ENCODE assay signal across 24 cellular contexts in the genomic region with DNA sequence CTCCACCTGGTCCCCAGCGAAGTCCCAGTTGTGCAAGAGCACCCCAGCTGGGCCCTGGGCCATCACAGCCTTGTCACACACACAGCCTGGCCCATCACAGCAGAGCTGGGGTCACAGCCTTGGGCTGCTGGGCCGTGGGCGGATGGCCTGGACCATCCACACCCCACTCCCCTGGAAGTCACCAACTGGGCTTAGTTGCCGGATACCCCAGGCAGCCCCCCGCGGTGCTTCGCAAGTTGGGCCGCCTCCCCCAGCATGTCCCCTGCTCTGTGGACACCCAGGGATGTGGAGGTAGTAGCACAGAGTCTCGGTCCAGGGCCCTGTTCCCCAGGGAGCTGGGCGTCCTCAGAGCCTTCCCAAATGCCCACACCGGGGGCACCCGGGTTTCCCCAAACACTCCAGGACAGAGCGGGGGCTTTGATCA. TPM values are rescaled to one million over a fixed set of nuclear protein-coding genes. Genes with fewer than 3 reads are reported as not detected.
DNase-seq lines count a peak whose midpoint lies in the region; ATAC-seq and TF ChIP-seq lines count a peak whose summit lies in the region.
"Had no signal": no experiment of that assay in that cellular context is flagged by ENCODE, and none has a peak within 500 bp of the region (broad histone marks: within the 10 kb centered on the region; RNA-seq: fewer than 3 reads in every experiment).

No MANE protein-coding gene starts in this region.

- H3K9me3 ChIP-seq in SK-N-SH (no peaks in the 10 kb centered on the region), trophoblast cell (ENCODE audit: insufficient read depth, low read depth, low read length) (no peaks in the 10 kb centered on the region)

- CTCF ChIA-PET in SK-N-SH (lab: Yijun Ruan, JAX), result no interaction called here

- H3K4me1 ChIP-seq in SK-N-SH (ENCODE audit: control insufficient read depth in 1 of 2, insufficient read depth in 2 of 2, low read depth in 1 of 2, low read length in 1 of 2) (peaks cover 0 to 23% of the 10 kb centered on the region in 2 experiments; a peak in 1 of 4 replicates), trophoblast cell (ENCODE audit: control insufficient read depth in 1 of 2, insufficient read depth in 2 of 2, low read length in 2 of 2) (peaks cover 29 to 33% of the 10 kb centered on the region in 2 experiments)

- H3K27ac ChIP-seq in SK-N-SH (ENCODE audit: low read depth in 2 of 2, low read length in 1 of 2) (no peak overlapping the region), trophoblast cell (ENCODE audit: low read depth, low read length) (no peak overlapping the region)

- H2BK120ac ChIP-seq in trophoblast cell (ENCODE audit: insufficient read depth, low read length, poor library complexity), result peak overlapping the region; percentile 57

- H3K36me3 ChIP-seq in SK-N-SH (replicated peaks in 1 of 2; ENCODE audit: control insufficient read depth in 1 of 2, insufficient read depth in 2 of 2, low read length in 1 of 2) (peaks cover 0 to 25% of the 10 kb centered on the region in 2 experiments), trophoblast cell (ENCODE audit: control insufficient read depth in 1 of 2, insufficient read depth in 2 of 2, low read length in 2 of 2) (peaks cover 39 to 40% of the 10 kb centered on the region in 2 experiments)

- no peak overlapping the region for H2AFZ ChIP-seq in SK-N-SH (ENCODE audit: low read depth)
- H2AFZ ChIP-seq in trophoblast cell (ENCODE audit: insufficient read depth, low read length, poor library complexity), result no peak overlapping the region

- H3F3A ChIP-seq in SK-N-SH (replicated peaks; ENCODE audit: insufficient read depth), result no peaks in the 10 kb centered on the region

- peak overlapping the region; percentile 33 for H2BK5ac ChIP-seq in trophoblast cell (ENCODE audit: low read depth, low read length, poor library complexity)

- peak overlapping the region; percentile 49 for H4K91ac ChIP-seq in trophoblast cell (ENCODE audit: low read depth, low read length)

- ATAC-seq in SK-N-SH treated with all-trans-retinoic acid at 6 μM for 48 hours (no peak), GM18867 (IDR thresholded peaks at IDR 0.05; ENCODE audit: unreplicated experiment) (no peak), GM21529 (IDR thresholded peaks at IDR 0.05; ENCODE audit: unreplicated experiment) (no peak)

- in situ Hi-C loops in GM13977 (cut with MboI; ENCODE audit: low pct_unique_long_range_greater_than_20kb, low sequenced_read_pairs, unreplicated experiment), result no loop called here

- TF ChIP-seq EP300 in SK-N-SH (IDR thresholded peaks at IDR 0.05; ENCODE audit: borderline replicate concordance in 1 of 2, low read depth in 1 of 2, low read length in 1 of 2), result no peak

- H4K12ac ChIP-seq in trophoblast cell (ENCODE audit: low read depth, low read length), result no peak overlapping the region

- no peaks in the 10 kb centered on the region for H3K9me2 ChIP-seq in SK-N-SH

- H3K9ac ChIP-seq in SK-N-SH (no peak overlapping the region), trophoblast cell (ENCODE audit: low read length) (peak overlapping the region; percentile 30)
- H3K9ac ChIP-seq: BLaER1 treated with 17β-estradiol and CSF1 and Interleukin-3, amounts not matched to agents 10 nM and 100 nM had no signal

- H3K4me3 ChIP-seq in SK-N-SH (ENCODE audit: low read depth in 2 of 2, low read length in 1 of 2), result no peak overlapping the region
- H3K4me3 ChIP-seq in trophoblast cell (ENCODE audit: low read depth, low read length), result no peak overlapping the region
- H3K4me3 ChIP-seq: BLaER1 treated with 17β-estradiol and CSF1 and Interleukin-3, amounts not matched to agents 10 nM and 100 nM had no signal

- H3K27ac Mint-ChIP-seq in chondrocyte (ENCODE audit: unreplicated experiment), result no peak overlapping the region

- H2BK12ac ChIP-seq in trophoblast cell (ENCODE audit: low read length), result peak overlapping the region; percentile 92

- H3K4me2 ChIP-seq in SK-N-SH, result no peak overlapping the region
- no peak overlapping the region for H3K4me2 ChIP-seq in trophoblast cell (ENCODE audit: low read length)
- H3K4me2 ChIP-seq: BLaER1 treated with 17β-estradiol and CSF1 and Interleukin-3, amounts not matched to agents 10 nM and 100 nM had no signal

- H3K27me3 ChIP-seq in SK-N-SH (ENCODE audit: insufficient read depth), result no peaks in the 10 kb centered on the region
- H3K27me3 ChIP-seq in trophoblast cell (ENCODE audit: insufficient read depth, low read length), result no peaks in the 10 kb centered on the region

- H3K23ac ChIP-seq in trophoblast cell (ENCODE audit: low read length), result no peak overlapping the region

- no peaks in the 10 kb centered on the region for H4K20me1 ChIP-seq in SK-N-SH (ENCODE audit: insufficient read depth)

- POLR2A ChIA-PET in SK-N-SH (lab: Yijun Ruan, JAX), result no interaction called here

- H3K14ac ChIP-seq in trophoblast cell (ENCODE audit: low read length), result peak overlapping the region; percentile 69

- H3K79me2 ChIP-seq in SK-N-SH (ENCODE audit: insufficient read depth) (no peaks in the 10 kb centered on the region), trophoblast cell (ENCODE audit: control insufficient read depth, insufficient read depth, low read length, poor library complexity) (peaks cover 15% of the 10 kb centered on the region)

- no peaks in the 10 kb centered on the region for H3K36me3 Mint-ChIP-seq in chondrocyte (ENCODE audit: low read depth)

- H3K4ac ChIP-seq in trophoblast cell (ENCODE audit: low read depth, low read length), result peak overlapping the region; percentile 31

- TF ChIP-seq CTCF in SK-N-SH (IDR thresholded peaks at IDR 0.05), result no peak
- no peak for TF ChIP-seq CTCF in GM13977 (IDR thresholded peaks at IDR 0.05; ENCODE audit: extremely low read depth, insufficient read depth, missing control alignments)
- no peak for TF ChIP-seq CTCF in chondrocyte (IDR thresholded peaks at IDR 0.05)

- peak overlapping the region; percentile 86 for H2AK5ac ChIP-seq in trophoblast cell (ENCODE audit: low read length)

- peak; percentile 22 for DNase-seq in SK-N-SH
- DNase-seq in GM13977 (ENCODE audit: low spot score), result peak; percentile 21
- DNase-seq in chondrocyte (ENCODE audit: low spot score), result peak; percentile 83
- no peak for DNase-seq in trophoblast cell
- DNase-seq in HCEC 1CT, result no peak
- DNase-seq: CD4-positive, alpha-beta memory T cell; COR-L47; DMS 273 treated with DMSO at 0.1 percent for 48 hours; DMS79; EL; GDM1; KBM-7; MM.1S; NCI-H1694; NCI-H2029 treated with DMSO at 0.1 percent for 48 hours; NCI-H526 treated with DMSO at 0.1 percent for 48 hours; Right ventricle myocardium superior; RPMI8226 had no signal

- no peak for TF ChIP-seq RAD21 in SK-N-SH (IDR thresholded peaks at IDR 0.05; ENCODE audit: low read length)

- H4K8ac ChIP-seq in trophoblast cell (ENCODE audit: low read depth, low read length), result peak overlapping the region; percentile 25

- 100% methylated on average over 4 of the region's 13 CpGs for WGBS in SK-N-SH (ENCODE audit: low lambda C conversion rate)
- no CpG with 5 or more reads among the region's 13 CpGs for WGBS in trophoblast cell (ENCODE audit: extremely low coverage, insufficient coverage, insufficient read length)

- H3K4me3 Mint-ChIP-seq in chondrocyte (ENCODE audit: unreplicated experiment), result no peak overlapping the region
- H3K4me3 Mint-ChIP-seq: CD4-positive, alpha-beta memory T cell had no signal

- H3K9me3 Mint-ChIP-seq in chondrocyte (ENCODE audit: low read depth), result no peaks in the 10 kb centered on the region
- H3K9me3 Mint-ChIP-seq: CD4-positive, alpha-beta memory T cell had no signal

- H3K4me1 Mint-ChIP-seq in chondrocyte (ENCODE audit: low read depth), result peaks cover under 1% of the 10 kb centered on the region

- no peaks in the 10 kb centered on the region for H3K27me3 Mint-ChIP-seq in chondrocyte (ENCODE audit: low read depth)
- H3K27me3 Mint-ChIP-seq: CD4-positive, alpha-beta memory T cell had no signal

- H3K79me1 ChIP-seq in trophoblast cell (ENCODE audit: low read length), result peaks cover 42% of the 10 kb centered on the region

- peak overlapping the region; percentile 43 for H3K18ac ChIP-seq in trophoblast cell (ENCODE audit: low read length)

TF ChIP-seq in SK-N-SH, 30 proteins besides CTCF, POLR2A, EP300 and RAD21 (continues in another document):
- no peak for TF ChIP-seq SIN3A (IDR thresholded peaks at IDR 0.05; ENCODE audit: borderline replicate concordance, low read depth, low read length)

TF ChIP-seq in SK-N-SH treated with all-trans-retinoic acid at 6 μM for 48 hours, 23 proteins besides CTCF, POLR2A, EP300 and RAD21 (continues in another document):
- TF ChIP-seq ZNF70 (CRISPR knock-in tag; IDR thresholded peaks at IDR 0.05), result no peak
- TF ChIP-seq ZNF565 (CRISPR knock-in tag; conservative IDR thresholded peaks at IDR 0.05; ENCODE audit: low read depth), result no peak
- TF ChIP-seq PPARA (CRISPR knock-in tag; IDR thresholded peaks at IDR 0.05; ENCODE audit: borderline replicate concordance), result no peak
- TF ChIP-seq ZC3H10 (CRISPR knock-in tag; IDR thresholded peaks at IDR 0.05), result no peak
- no peak for TF ChIP-seq CSDC2 (CRISPR knock-in tag; IDR thresholded peaks at IDR 0.05)
- no peak for TF ChIP-seq ZFP30 (CRISPR knock-in tag; IDR thresholded peaks at IDR 0.05)
- TF ChIP-seq BACH2 (CRISPR knock-in tag; IDR thresholded peaks at IDR 0.05; ENCODE audit: borderline replicate concordance), result no peak
- no peak for TF ChIP-seq TOX (CRISPR knock-in tag; IDR thresholded peaks at IDR 0.05; ENCODE audit: borderline replicate concordance)

RNA-seq across cellular contexts. Expression of a gene that starts 4.5 kb away (rescaled TPM):
- polyA plus RNA-seq in SK-N-SH (2012; rRNA removed), result 1.7 and 2.1 TPM in 2 replicates
- 1.1 and 1.3 TPM in 2 replicates for polyA plus RNA-seq in SK-N-SH (2012; cell fraction: cytosol; rRNA removed)
- polyA plus RNA-seq in SK-N-SH (2012; cell fraction: nucleus; rRNA removed), result 5.6 and 5.8 TPM in 2 replicates
- 4.1 to 4.5 TPM (median 4.4 TPM) in 3 replicates for total RNA-seq in chondrocyte
- 4.9 and 5.0 TPM in 2 replicates for polyA plus RNA-seq in trophoblast cell (2013)

RNA-seq across cellular contexts. Expression of a gene that starts 26.1 kb away (rescaled TPM):
- polyA plus RNA-seq in SK-N-SH (2012; rRNA removed), result 1.4 and 2.2 TPM in 2 replicates
- 1.8 and 2.1 TPM in 2 replicates for polyA plus RNA-seq in SK-N-SH (2012; cell fraction: cytosol; rRNA removed)
- 2.0 and 3.1 TPM in 2 replicates for polyA plus RNA-seq in SK-N-SH (2012; cell fraction: nucleus; rRNA removed)
- total RNA-seq in chondrocyte, result 7.4 to 9.2 TPM (median 8.5 TPM) in 3 replicates
- 3.9 and 4.1 TPM in 2 replicates for polyA plus RNA-seq in trophoblast cell (2013)

RNA-seq across cellular contexts. Expression of a gene that starts 29.9 kb away (rescaled TPM):
- polyA plus RNA-seq in SK-N-SH (2012; rRNA removed), result 124 and 138 TPM in 2 replicates
- 57.3 and 90.2 TPM in 2 replicates for polyA plus RNA-seq in SK-N-SH (2012; cell fraction: cytosol; rRNA removed)
- polyA plus RNA-seq in SK-N-SH (2012; cell fraction: nucleus; rRNA removed), result 210 and 269 TPM in 2 replicates
- 46.9 to 78.0 TPM (median 48.4 TPM) in 3 replicates for total RNA-seq in chondrocyte
- polyA plus RNA-seq in trophoblast cell (2013), result 71.6 and 74.6 TPM in 2 replicates

RNA-seq across cellular contexts. Expression of a gene that starts 32.1 kb away (rescaled TPM):
- 60.4 and 78.4 TPM in 2 replicates for polyA plus RNA-seq in SK-N-SH (2012; rRNA removed)
- 31.1 and 45.4 TPM in 2 replicates for polyA plus RNA-seq in SK-N-SH (2012; cell fraction: cytosol; rRNA removed)
- polyA plus RNA-seq in SK-N-SH (2012; cell fraction: nucleus; rRNA removed), result 58.8 and 85.2 TPM in 2 replicates
- total RNA-seq in chondrocyte, result 36.6 to 42.2 TPM (median 37.7 TPM) in 3 replicates
- polyA plus RNA-seq in trophoblast cell (2013), result 104 and 107 TPM in 2 replicates

RNA-seq across cellular contexts. Expression of a gene that starts 51.9 kb away (rescaled TPM):
- polyA plus RNA-seq in SK-N-SH (2012; rRNA removed), result 0.46 and 0.67 TPM in 2 replicates
- 0.63 and 0.71 TPM in 2 replicates for polyA plus RNA-seq in SK-N-SH (2012; cell fraction: cytosol; rRNA removed)
- polyA plus RNA-seq in SK-N-SH (2012; cell fraction: nucleus; rRNA removed), result 0.87 and 1.0 TPM in 2 replicates
- total RNA-seq in chondrocyte, result not detected in 3 replicates
- polyA plus RNA-seq in trophoblast cell (2013), result 0.01 TPM in 2 replicates
- total RNA-seq: CD4-positive, alpha-beta memory T cell; H1; Right ventricle myocardium superior; T-helper 1 cell treated with Interleukin-12 subunit alpha and Interleukin-12 subunit beta and Interleukin-4 antibody, amounts not matched to agents 30 ng/mL and 1 ng/mL, for 36 hours had no signal
- polyA plus RNA-seq: CD4-positive, alpha-beta memory T cell; H1 had no signal

Comparison
In these comparisons a context has a peak if more than half of its experiments do, and no peak if none do; other contexts are left out.
1. DNase-seq: peak in SK-N-SH (single experiment), GM13977 (single experiment) and chondrocyte (single experiment); none in trophoblast cell (0 of 2) and HCEC 1CT (single experiment).